ENCODE assay signal across 1 cellular context in the genomic region with DNA sequence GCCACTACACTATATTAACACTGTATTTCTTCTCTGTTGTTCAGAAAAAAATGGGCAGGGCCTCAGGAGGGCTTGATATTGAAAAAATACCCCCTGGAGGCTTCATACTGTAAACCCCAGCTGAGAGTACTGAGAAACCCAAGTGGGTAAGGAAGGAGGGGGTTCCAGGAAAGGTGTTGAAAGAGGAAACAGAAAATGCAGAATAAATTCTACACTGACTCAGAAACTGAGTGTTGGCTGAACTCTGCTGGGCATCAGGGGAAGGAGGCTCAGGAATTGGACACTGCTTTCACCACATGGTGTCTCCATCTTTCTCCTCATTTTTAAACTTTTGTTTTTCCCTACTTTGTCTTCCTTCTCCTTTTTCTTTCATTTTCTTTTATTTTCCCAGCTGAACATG.
TF ChIP-seq lines count a peak whose summit lies in the region.

No MANE protein-coding gene starts in this region.

TF ChIP-seq in endothelial cell of umbilical vein, 7 proteins besides CTCF, POLR2A, EP300 and RAD21 (continued from another document):
- TF ChIP-seq FOS (IDR thresholded peaks at IDR 0.05; ENCODE audit: borderline replicate concordance, insufficient read depth, low read length) (no peak), POLR2AphosphoS5 (IDR thresholded peaks at IDR 0.05; ENCODE audit: insufficient read depth, low read depth, low read length) (no peak), JUN (IDR thresholded peaks at IDR 0.05; ENCODE audit: borderline replicate concordance, insufficient read depth, insufficient read length, low read depth) (no peak), MYC (IDR thresholded peaks at IDR 0.05; ENCODE audit: low read depth, low read length) (no peak), GATA2 (IDR thresholded peaks at IDR 0.05; ENCODE audit: insufficient read depth, insufficient read length, low read depth, low read length) (no peak)
- TF ChIP-seq, protein P1, sequence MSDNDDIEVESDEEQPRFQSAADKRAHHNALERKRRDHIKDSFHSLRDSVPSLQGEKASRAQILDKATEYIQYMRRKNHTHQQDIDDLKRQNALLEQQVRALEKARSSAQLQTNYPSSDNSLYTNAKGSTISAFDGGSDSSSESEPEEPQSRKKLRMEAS (IDR thresholded peaks at IDR 0.05; ENCODE audit: insufficient read depth, insufficient read length), result no peak
